In genomic region chr2:177148477-177149154, GRCh38 we compare ENCODE assay signal across 8 cellular contexts.
DNase-seq lines count a peak whose midpoint lies in the region; ATAC-seq and TF ChIP-seq lines count a peak whose summit lies in the region.

No MANE protein-coding gene starts in this region.

- no peak for TF ChIP-seq EP300 in sigmoid colon (IDR thresholded peaks at IDR 0.05)

- peak; percentile 90 for TF ChIP-seq CTCF in GM13977 (IDR thresholded peaks at IDR 0.05; ENCODE audit: extremely low read depth, insufficient read depth, missing control alignments)
- TF ChIP-seq CTCF in sigmoid colon (IDR thresholded peaks at IDR 0.05) = peak; percentile 54 to 84 (median 66)

- peaks cover 18% of the 10 kb centered on the region for H3K4me1 Mint-ChIP-seq in T-helper 17 cell

- H3K4me3 ChIP-seq in sigmoid colon = peak overlapping the region; percentile 21 to 43 (median 35)

- peak overlapping the region; percentile 97 for H3K4me3 Mint-ChIP-seq in T-helper 17 cell

- H3K9me3 ChIP-seq in T-helper 17 cell (ENCODE audit: control insufficient read depth, low read length, poor library complexity, severe bottlenecking) = no peaks in the 10 kb centered on the region
- H3K9me3 ChIP-seq in sigmoid colon = no peaks in the 10 kb centered on the region

- peaks cover 0 to 13% (median 5%) of the 10 kb centered on the region in 4 donors for H3K4me1 ChIP-seq in sigmoid colon

- H3K27ac ChIP-seq in sigmoid colon = no peak overlapping the region

- no peak for TF ChIP-seq POLR2A in sigmoid colon (IDR thresholded peaks at IDR 0.05)

- intact Hi-C loops in sigmoid colon (cut with DNase I) = loop anchor here (5.0 to 10.0 kb wide), 6 partner anchors 164 to 1011 kb away; no protein-coding TSS in a partner anchor

- peaks cover 56% of the 10 kb centered on the region for H3K27me3 Mint-ChIP-seq in T-helper 17 cell

- peaks cover 3% of the 10 kb centered on the region for H3K36me3 Mint-ChIP-seq in T-helper 17 cell (ENCODE audit: low read depth)

- H3K36me3 ChIP-seq in sigmoid colon = no peaks in the 10 kb centered on the region

- peak; percentile 90 for ATAC-seq in HG02870 (IDR thresholded peaks at IDR 0.05; ENCODE audit: unreplicated experiment)
- peak; percentile 91 for ATAC-seq in T-helper 17 cell

- DNase-seq in GM13977 (ENCODE audit: low spot score) (peak; percentile 50), NCI-H146 treated with DMSO at 0.1 percent for 48 hours (lab: John Stamatoyannopoulos, UW; ENCODE audit: unreplicated experiment) (peak; percentile 64), T-helper 17 cell (peak; percentile 48 to 59 (median 50)), anterior cingulate cortex (lab: John Stamatoyannopoulos, UW) (peak in 53 of 58 donors; percentile 5 to 71 (median 38)), hypothalamus (lab: John Stamatoyannopoulos, UW) (peak in 39 of 51 donors; percentile 8 to 70 (median 44)), sigmoid colon (peak; percentile 84), hepatic stellate cell (ENCODE audit: low spot score) (no peak)

- H3K27me3 ChIP-seq in sigmoid colon = peaks cover 0 to 6% (median 0%) of the 10 kb centered on the region in 3 donors

- in situ Hi-C loops in GM13977 (cut with MboI; ENCODE audit: low pct_unique_long_range_greater_than_20kb, low sequenced_read_pairs, unreplicated experiment) = loop anchor here (10.0 to 25.0 kb wide), 2 partner anchors 336 to 494 kb away; no protein-coding TSS in a partner anchor

- WGBS in sigmoid colon, 2 donors = 4% methylated on average over 25 of the region's 25 CpGs

- H3K27ac Mint-ChIP-seq in T-helper 17 cell = peak overlapping the region; percentile 92
